In genomic region chr12:27620121-27620520, GRCh38 we compare ENCODE assay signal across 1 cellular context.
TF ChIP-seq lines count a peak whose summit lies in the region.

No MANE protein-coding gene starts in this region.

TF ChIP-seq in HepG2, 621 proteins besides CTCF, POLR2A, EP300 and RAD21 (continued from another document):
- TF ChIP-seq ZFP91 (CRISPR knock-in tag; IDR thresholded peaks at IDR 0.05; ENCODE audit: borderline replicate concordance) = no peak
- no peak for TF ChIP-seq JARID2 (CRISPR knock-in tag; IDR thresholded peaks at IDR 0.05; ENCODE audit: insufficient replicate concordance)
- TF ChIP-seq ZNF883 (CRISPR knock-in tag; IDR thresholded peaks at IDR 0.05; ENCODE audit: not compliant biosample characterization) = no peak
- TF ChIP-seq ZNF574 (CRISPR knock-in tag; IDR thresholded peaks at IDR 0.05) = no peak
- no peak for TF ChIP-seq TBX2 (CRISPR knock-in tag; IDR thresholded peaks at IDR 0.05; ENCODE audit: borderline replicate concordance)
- no peak for TF ChIP-seq ELF1 (CRISPR knock-in tag; IDR thresholded peaks at IDR 0.05)
- no peak for TF ChIP-seq ZNF629 (CRISPR knock-in tag; conservative IDR thresholded peaks at IDR 0.05)
- TF ChIP-seq ZNF619 (CRISPR knock-in tag; IDR thresholded peaks at IDR 0.05) = no peak
- no peak for TF ChIP-seq KAT2B (IDR thresholded peaks at IDR 0.05; ENCODE audit: borderline replicate concordance, low read depth, low read length)
- TF ChIP-seq ZNF101 (CRISPR knock-in tag; IDR thresholded peaks at IDR 0.05; ENCODE audit: borderline replicate concordance, low read depth) = no peak
- no peak for TF ChIP-seq ZNF251 (CRISPR knock-in tag; IDR thresholded peaks at IDR 0.05)
- TF ChIP-seq ELF3 (CRISPR knock-in tag; IDR thresholded peaks at IDR 0.05) = no peak
- TF ChIP-seq ZNF547 (CRISPR knock-in tag; IDR thresholded peaks at IDR 0.05) = no peak
